ENCODE assay signal across 8 cellular contexts in the genomic region with DNA sequence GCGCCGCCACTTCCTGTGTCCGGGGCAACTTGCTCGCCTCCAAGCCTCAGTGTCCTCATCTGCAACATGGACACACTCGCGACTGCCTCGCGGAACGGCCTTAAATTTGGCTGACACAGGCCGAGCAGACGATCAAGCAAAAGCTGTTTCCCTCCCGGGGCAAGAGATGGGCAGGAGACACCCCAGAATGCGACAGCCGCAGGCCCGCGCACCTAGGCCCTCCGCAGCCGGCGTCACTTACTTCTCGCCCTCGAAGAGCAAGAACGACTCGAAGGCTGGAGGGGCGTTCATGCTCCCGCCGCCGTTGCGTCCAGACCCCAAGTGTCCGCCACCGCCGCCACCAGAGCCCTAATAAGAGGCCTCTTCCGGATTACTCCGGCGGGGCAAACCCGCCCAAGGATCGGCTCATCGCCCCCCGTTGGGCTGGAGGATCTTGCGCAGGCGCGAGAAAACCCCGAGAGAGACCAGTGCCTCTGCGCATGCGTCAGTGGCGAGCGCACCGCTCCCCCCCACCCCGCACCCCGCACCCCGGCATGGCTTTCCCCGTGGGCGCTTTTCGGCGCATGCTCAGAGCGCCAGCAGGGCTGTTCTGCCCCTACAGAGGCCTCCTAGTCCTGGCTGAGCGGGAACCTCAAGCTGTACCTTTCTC. TPM values are rescaled to one million over a fixed set of nuclear protein-coding genes. Genes with fewer than 3 reads are reported as not detected.
A peak's percentile ranks its signal among the peaks of the same experiment; 100 is the strongest.
DNase-seq lines count a peak whose midpoint lies in the region; ATAC-seq and TF ChIP-seq lines count a peak whose summit lies in the region.
"Not testable (repeated sequence)": the region's sequence is repeated elsewhere in the genome, so short reads cannot be mapped to it uniquely, and the experiment has no call there.

A gene (minus strand): TSS at position 353 of the 649 bp plus-strand sequence. CDS start 62 bp downstream, at position 291.

- H3K27me3 Mint-ChIP-seq in chondrocyte (ENCODE audit: low read depth): not testable (repeated sequence)

- ATAC-seq in GM18909 (IDR thresholded peaks at IDR 0.05; ENCODE audit: poor library complexity, unreplicated experiment): peak; percentile 82
- ATAC-seq in HG02571 (IDR thresholded peaks at IDR 0.05; ENCODE audit: unreplicated experiment): peak; percentile 67
- ATAC-seq in HG03521 (IDR thresholded peaks at IDR 0.05; ENCODE audit: unreplicated experiment): peak; percentile 79

- peak within 1 kb of the TSS in 7 of 11 experiments; percentile 51 to 65 (median 52); a peak in 6 of 22 replicates for H3K9ac ChIP-seq in BLaER1 treated with 17β-estradiol and CSF1 and Interleukin-3, amounts not matched to agents 10 nM and 100 nM

- DNase-seq in chondrocyte (ENCODE audit: low spot score): peak; percentile 94
- peak; percentile 90 for DNase-seq in islet precursor cell
- DNase-seq in skeletal muscle cell (ENCODE audit: low read depth): peak; percentile 9

- H3K4me1 Mint-ChIP-seq in chondrocyte (ENCODE audit: low read depth): not testable (repeated sequence)

- TF ChIP-seq CTCF in chondrocyte (IDR thresholded peaks at IDR 0.05): peak; percentile 52

- peak within 1 kb of the TSS; percentile 81 for H3K4me3 Mint-ChIP-seq in chondrocyte (ENCODE audit: unreplicated experiment)

- H4K20me1 ChIP-seq in BLaER1 treated with 17β-estradiol and CSF1 and Interleukin-3, amounts not matched to agents 10 nM and 100 nM: not testable (repeated sequence)

- peak within 1 kb of the TSS in 9 of 10 experiments; percentile 26 to 65 (median 51); a peak in 12 of 20 replicates for H3K4me3 ChIP-seq in BLaER1 treated with 17β-estradiol and CSF1 and Interleukin-3, amounts not matched to agents 10 nM and 100 nM
- H3K4me3 ChIP-seq in skeletal muscle cell (ENCODE audit: low read depth, low read length): peak within 1 kb of the TSS; percentile 30

- not testable (repeated sequence) for H3K4me2 ChIP-seq in BLaER1 treated with 17β-estradiol and CSF1 and Interleukin-3, amounts not matched to agents 10 nM and 100 nM

- H3K9me3 Mint-ChIP-seq in chondrocyte (ENCODE audit: low read depth): not testable (repeated sequence)

- H3K36me3 ChIP-seq in BLaER1 treated with 17β-estradiol and CSF1 and Interleukin-3, amounts not matched to agents 10 nM and 100 nM: not testable (repeated sequence)

- H3K36me3 Mint-ChIP-seq in chondrocyte (ENCODE audit: low read depth): not testable (repeated sequence)

- H3K4me1 ChIP-seq in BLaER1 treated with 17β-estradiol and CSF1 and Interleukin-3, amounts not matched to agents 10 nM and 100 nM: not testable (repeated sequence)

- peak within 1 kb of the TSS; percentile 77 for H3K27ac Mint-ChIP-seq in chondrocyte (ENCODE audit: unreplicated experiment)

- not testable (repeated sequence) for H3K27ac ChIP-seq in BLaER1 treated with 17β-estradiol and CSF1 and Interleukin-3, amounts not matched to agents 10 nM and 100 nM

- intact Hi-C loops in T-helper 2 cell treated with Interferon-gamma antibody and Interleukin-4, amounts not matched to agents 100 ng/mL and 5 ng/mL, for 36 hours (cut with micrococcal nuclease): not testable (repeated sequence)

- H3K9me3 ChIP-seq in BLaER1 treated with 17β-estradiol and CSF1 and Interleukin-3, amounts not matched to agents 10 nM and 100 nM (replicated peaks in 1 of 11): not testable (repeated sequence)

- not testable (repeated sequence) for H3K27me3 ChIP-seq in BLaER1 treated with 17β-estradiol and CSF1 and Interleukin-3, amounts not matched to agents 10 nM and 100 nM

RNA-seq across cellular contexts. Expression of the gene that starts here (rescaled TPM):
- total RNA-seq in T-helper 2 cell treated with Interferon-gamma antibody and Interleukin-4, amounts not matched to agents 100 ng/mL and 5 ng/mL, for 36 hours: 19.0 and 20.8 TPM in 2 replicates
- total RNA-seq in chondrocyte: 1.5 to 5.1 TPM (median 2.9 TPM) in 3 replicates

Comparison
In these comparisons a context has a peak if more than half of its experiments do, and no peak if none do; other contexts are left out.
1. DNase-seq: peak in every context shown above with its lines; median percentile 94 in chondrocyte; 90 in islet precursor cell; 9 in skeletal muscle cell.